Comparison of ENCODE assay signal across 6 cellular contexts in genomic region chr9:37892063-37892462, GRCh38.
"Had no signal": no experiment of that assay in that cellular context is flagged by ENCODE, and none has a peak within 500 bp of the region (broad histone marks: within the 10 kb centered on the region; RNA-seq: fewer than 3 reads in every experiment).

No MANE protein-coding gene starts in this region.

- H3K4me1 Mint-ChIP-seq: GM23338 had no signal

- H3K27ac Mint-ChIP-seq: GM23338 had no signal

- DNase-seq: IMR-90, KBM-7 had no signal

- H2AFZ ChIP-seq: GM23338 had no signal

- H3K4me3 Mint-ChIP-seq: GM23338 had no signal

- H3K4me3 ChIP-seq: GM23338, HAP-1 had no signal

- H3K9me3 ChIP-seq: HAP-1 had no signal

- H3K4me1 ChIP-seq: HAP-1 had no signal

- ATAC-seq: GM23338, HCT116 had no signal

- H3K9ac ChIP-seq: KMS-11 had no signal

- H3K4me2 ChIP-seq: GM23338, KMS-11 had no signal

- H3K9me3 Mint-ChIP-seq: GM23338 had no signal

- H3K27ac ChIP-seq: KMS-11 had no signal
